24 cellular contexts compared by ENCODE assay signal in genomic region chr1:90924982-90925381, GRCh38.
DNase-seq lines count a peak whose midpoint lies in the region; ATAC-seq, FAIRE-seq and TF ChIP-seq lines count a peak whose summit lies in the region.
"Had no signal": no experiment of that assay in that cellular context is flagged by ENCODE, and none has a peak within 500 bp of the region (broad histone marks: within the 10 kb centered on the region; RNA-seq: fewer than 3 reads in every experiment).

No MANE protein-coding gene starts in this region.

- no peak for TF ChIP-seq CTCF in brain microvascular endothelial cell (IDR thresholded peaks at IDR 0.05; ENCODE audit: low read depth, low read length, missing control alignments)

- peak overlapping the region; percentile 69 for H3K27ac ChIP-seq in HUES64 (ENCODE audit: low read depth, low read length)
- peak overlapping the region; percentile 87 for H3K27ac ChIP-seq in brain microvascular endothelial cell
- no peak overlapping the region for H3K27ac ChIP-seq in small intestine (ENCODE audit: low read depth in 1 of 2, low read length in 1 of 2)
- H3K27ac ChIP-seq: SJSA1, VCaP had no signal

- H3K4me1 ChIP-seq in ES-I3 (ENCODE audit: insufficient read depth, low read length) (peaks cover 53% of the 10 kb centered on the region), HUES64 (ENCODE audit: insufficient read depth, low read length) (peaks cover 71% of the 10 kb centered on the region), small intestine (ENCODE audit: control insufficient read depth in 2 of 2, insufficient read depth in 1 of 2, low read depth in 1 of 2, low read length in 1 of 2) (peaks cover 0 to 5% of the 10 kb centered on the region in 2 donors)

- DNase-seq in brain microvascular endothelial cell (peak; percentile 25), naive B cell (no peak), Ammon's horn (ENCODE audit: low spot score) (no peak), small intestine (no peak)
- DNase-seq in activated CD8-positive, alpha-beta memory T cell treated with anti-CD3 and anti-CD28 coated beads, Interleukin-2, amount 10 ng/mL, durations not matched to agents 7 days and 5 days: no peak
- DNase-seq: activated CD4-positive, alpha-beta T cell treated with anti-CD3 and anti-CD28 coated beads, Interleukin-2, amount 50 U/mL, for 48 hours; activated naive CD4-positive, alpha-beta T cell treated with Interleukin-2 at 50 U/mL for 16 hours; aorta; Caco-2; head of caudate nucleus; Karpas-422; NCI-H1048; NCI-H2081 treated with DMSO at 0.1 percent for 48 hours; NCI-H774; posterior cingulate gyrus; T-helper 17 cell had no signal

- no peaks in the 10 kb centered on the region for H3K9me3 ChIP-seq in ES-I3 (ENCODE audit: control insufficient read depth, insufficient read depth, low read length)
- H3K9me3 ChIP-seq in HUES64 (ENCODE audit: insufficient read depth, low read depth, low read length): no peaks in the 10 kb centered on the region
- H3K9me3 ChIP-seq in small intestine (ENCODE audit: control insufficient read depth, low read depth): no peaks in the 10 kb centered on the region
- H3K9me3 ChIP-seq: Caco-2, SJSA1 had no signal

- peaks cover 0 to 15% (median 10%) of the 10 kb centered on the region in 7 donors for H3K9me3 Mint-ChIP-seq in naive B cell
- peaks cover 4% of the 10 kb centered on the region for H3K9me3 Mint-ChIP-seq in activated CD8-positive, alpha-beta memory T cell treated with anti-CD3 and anti-CD28 coated beads, Interleukin-2, amount 10 ng/mL, durations not matched to agents 7 days and 5 days (ENCODE audit: low read depth)
- H3K9me3 Mint-ChIP-seq: natural killer cell treated with Interleukin-12 subunit alpha and Interleukin-12 subunit beta and Interleukin-15 and Interleukin-18, amount 100 ng/mL, for 72 hours had no signal

- H3K4me3 ChIP-seq in HUES64 (ENCODE audit: low read length) (no peak overlapping the region), brain microvascular endothelial cell (ENCODE audit: low read depth, low read length) (no peak overlapping the region), small intestine (ENCODE audit: low read depth in 1 of 2, low read length in 2 of 2) (no peak overlapping the region)
- H3K4me3 ChIP-seq: SJSA1 had no signal

- no peaks in the 10 kb centered on the region for H3K36me3 ChIP-seq in ES-I3 (ENCODE audit: insufficient read depth, low read length)
- H3K36me3 ChIP-seq in HUES64 (ENCODE audit: insufficient read depth, low read length): peaks cover 3% of the 10 kb centered on the region; the same call in 1 of the 2 replicates
- H3K36me3 ChIP-seq in brain microvascular endothelial cell (replicated peaks): no peaks in the 10 kb centered on the region
- H3K36me3 ChIP-seq in small intestine (ENCODE audit: control insufficient read depth in 2 of 2, insufficient read depth in 2 of 2, low read length in 2 of 2): no peaks in the 10 kb centered on the region

- H3K4me3 Mint-ChIP-seq in naive B cell: peak overlapping the region in 1 of 8 donors; percentile 37
- no peak overlapping the region for H3K4me3 Mint-ChIP-seq in activated CD8-positive, alpha-beta memory T cell treated with anti-CD3 and anti-CD28 coated beads, Interleukin-2, amount 10 ng/mL, durations not matched to agents 7 days and 5 days
- H3K4me3 Mint-ChIP-seq: natural killer cell treated with Interleukin-12 subunit alpha and Interleukin-12 subunit beta and Interleukin-15 and Interleukin-18, amount 100 ng/mL, for 72 hours; T-helper 17 cell had no signal

- ATAC-seq in naive B cell (ENCODE audit: low read depth in 2 of 2) (no peak), HG02678 (IDR thresholded peaks at IDR 0.05; ENCODE audit: unreplicated experiment) (no peak)
- ATAC-seq in activated CD8-positive, alpha-beta memory T cell treated with anti-CD3 and anti-CD28 coated beads, Interleukin-2, amount 10 ng/mL, durations not matched to agents 7 days and 5 days: no peak
- ATAC-seq: HCT116; natural killer cell treated with Interleukin-12 subunit alpha and Interleukin-12 subunit beta and Interleukin-15 and Interleukin-18, amount 100 ng/mL, for 72 hours; Panc1; T-helper 17 cell had no signal

- no peaks in the 10 kb centered on the region for H3K27me3 ChIP-seq in HUES64 (ENCODE audit: insufficient read depth, low read length)
- no peaks in the 10 kb centered on the region for H3K27me3 ChIP-seq in brain microvascular endothelial cell (replicated peaks)
- no peaks in the 10 kb centered on the region for H3K27me3 ChIP-seq in small intestine (ENCODE audit: control insufficient read depth in 2 of 2, insufficient read depth in 2 of 2, low read length in 2 of 2)
- H3K27me3 ChIP-seq: SJSA1 had no signal

- H3K27me3 Mint-ChIP-seq in naive B cell: no peaks in the 10 kb centered on the region
- H3K27me3 Mint-ChIP-seq in activated CD8-positive, alpha-beta memory T cell treated with anti-CD3 and anti-CD28 coated beads, Interleukin-2, amount 10 ng/mL, durations not matched to agents 7 days and 5 days: no peaks in the 10 kb centered on the region
- H3K27me3 Mint-ChIP-seq: natural killer cell treated with Interleukin-12 subunit alpha and Interleukin-12 subunit beta and Interleukin-15 and Interleukin-18, amount 100 ng/mL, for 72 hours; T-helper 17 cell had no signal

- no peak for FAIRE-seq in small intestine (lab: Jason Lieb, UNC)

- peaks cover 26 to 31% of the 10 kb centered on the region in 2 donors for H3K36me3 Mint-ChIP-seq in naive B cell
- H3K36me3 Mint-ChIP-seq in activated CD8-positive, alpha-beta memory T cell treated with anti-CD3 and anti-CD28 coated beads, Interleukin-2, amount 10 ng/mL, durations not matched to agents 7 days and 5 days: peaks cover 31% of the 10 kb centered on the region

- peaks cover 58 to 70% (median 64%) of the 10 kb centered on the region in 3 donors for H3K4me1 Mint-ChIP-seq in naive B cell
- peaks cover 44% of the 10 kb centered on the region for H3K4me1 Mint-ChIP-seq in activated CD8-positive, alpha-beta memory T cell treated with anti-CD3 and anti-CD28 coated beads, Interleukin-2, amount 10 ng/mL, durations not matched to agents 7 days and 5 days

- in situ Hi-C loops in brain microvascular endothelial cell (cut with HindIII; ENCODE audit: low pct_ligation_motif_present, low sequenced_read_pairs): no loop called here

- H3K9ac ChIP-seq in ES-I3 (ENCODE audit: low read depth, low read length): 0 out of 2 replicates have a peak overlapping the region, but pooled peaks have one; percentile 7
- no peak overlapping the region for H3K9ac ChIP-seq in HUES64 (ENCODE audit: low read depth, low read length)

- CTCF ChIA-PET in activated CD8-positive, alpha-beta memory T cell treated with anti-CD3 and anti-CD28 coated beads, Interleukin-2, amount 10 ng/mL, durations not matched to agents 7 days and 5 days (lab: Charles Lee): no interaction called here

- WGBS in HUES64: 17% methylated on average over 2 of the region's 4 CpGs
- 93 to 94% (median 94%) methylated on average over 4 of the region's 4 CpGs for WGBS in small intestine, 3 donors

- peak overlapping the region in 4 of 6 donors; percentile 5 to 75 (median 42) for H3K27ac Mint-ChIP-seq in naive B cell
- no peak overlapping the region for H3K27ac Mint-ChIP-seq in activated CD8-positive, alpha-beta memory T cell treated with anti-CD3 and anti-CD28 coated beads, Interleukin-2, amount 10 ng/mL, durations not matched to agents 7 days and 5 days
- H3K27ac Mint-ChIP-seq: natural killer cell treated with Interleukin-12 subunit alpha and Interleukin-12 subunit beta and Interleukin-15 and Interleukin-18, amount 100 ng/mL, for 72 hours; T-helper 17 cell had no signal

Comparison
In these comparisons a context has a peak if more than half of its experiments do, and no peak if none do; other contexts are left out.
1. H3K27ac ChIP-seq: peak in HUES64 (single experiment) and brain microvascular endothelial cell (single experiment); none in small intestine (0 of 2).